ENCODE assay signal across 27 cellular contexts in the genomic region with DNA sequence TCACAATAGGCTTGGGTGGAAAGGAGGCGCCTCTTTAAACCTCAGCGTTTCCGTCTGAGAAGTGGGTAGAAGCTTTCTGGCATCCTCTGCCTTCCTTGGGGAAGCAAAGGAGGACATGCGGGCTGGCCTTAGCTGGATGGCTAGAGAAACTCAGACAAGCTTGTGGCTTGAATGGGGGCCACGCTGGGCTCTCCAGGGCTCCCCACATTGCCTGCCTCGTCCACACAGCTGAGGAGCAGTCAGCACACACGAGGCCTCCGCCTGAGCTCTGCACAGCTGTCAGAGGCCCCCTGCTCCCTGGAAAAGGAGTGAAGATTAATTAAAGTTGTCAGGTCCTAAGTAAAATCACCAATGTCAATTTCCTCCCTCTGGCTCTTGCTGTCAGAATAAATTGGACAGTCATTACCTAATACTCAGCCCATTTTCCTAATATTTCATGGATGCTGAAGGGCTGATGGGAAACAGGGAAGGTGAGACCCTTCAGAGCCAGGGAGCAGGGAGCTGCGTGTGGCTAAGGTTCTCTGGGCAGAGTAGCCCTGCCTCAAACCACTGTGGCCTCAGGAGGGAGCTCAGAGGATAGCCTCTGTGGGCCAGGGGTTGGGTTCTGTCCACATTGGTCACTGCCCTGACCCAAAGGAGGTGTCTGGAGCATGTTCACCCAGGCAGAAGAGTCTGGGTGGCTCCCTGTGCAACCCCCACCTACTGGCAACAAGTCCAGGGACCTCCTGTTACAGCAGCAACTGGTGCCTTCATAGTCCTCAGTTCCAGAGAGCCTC.
"Had no signal": no experiment of that assay in that cellular context is flagged by ENCODE, and none has a peak within 500 bp of the region (broad histone marks: within the 10 kb centered on the region; RNA-seq: fewer than 3 reads in every experiment).

No MANE protein-coding gene starts in this region.

- H3K79me2 ChIP-seq: parathyroid adenoma had no signal

- ATAC-seq: activated T-cell treated with anti-CD3 and anti-CD28 coated beads, Interleukin-2, amount 50 U/mL, for 72 hours; body of pancreas; esophagus mucosa; lower lobe of right lung; mucosa of descending colon; T-helper 17 cell had no signal

- H3K27me3 ChIP-seq: body of pancreas had no signal

- DNase-seq: activated CD4-positive, alpha-beta memory T cell treated with anti-CD3 and anti-CD28 coated beads for 36 hours; activated CD4-positive, alpha-beta T cell treated with anti-CD3 and anti-CD28 coated beads, Interleukin-2, amount 10 ng/mL, durations not matched to agents 24 days and 14 days; activated CD4-positive, CD25-positive, alpha-beta regulatory T cell treated with anti-CD3 and anti-CD28 coated beads, Interleukin-2, amount 50 U/mL, for 72 hours; activated naive CD4-positive, alpha-beta T cell treated with Interleukin-2 at 50 U/mL for 16 hours; activated T-cell treated with anti-CD3 and anti-CD28 coated beads for 4 hours; activated T-cell treated with anti-CD3 and anti-CD28 coated beads, Interleukin-2, amount 50 U/mL, for 72 hours; aorta; body of pancreas; cerebellar nuclear complex; endodermal cell; foreskin fibroblast; head of caudate nucleus; hypothalamus; immature natural killer cell; lower lobe of right lung; mucosa of descending colon; nucleus accumbens; right cardiac atrium; spleen; stimulated activated naive CD4-positive, alpha-beta T cell treated with Interleukin-2 at 50 U/mL for 16 hours; T-helper 17 cell; T1000; trophoblast cell had no signal

- H3K36me3 ChIP-seq: lower lobe of right lung, spleen, thoracic aorta had no signal

- H2AFZ ChIP-seq: parathyroid adenoma had no signal

- H3K9me3 ChIP-seq: body of pancreas, lower lobe of right lung, mucosa of descending colon, thoracic aorta had no signal

- H3K9ac ChIP-seq: parathyroid adenoma had no signal

- H3K4me1 ChIP-seq: body of pancreas, lower lobe of right lung, parathyroid adenoma, spleen had no signal

- H3K27ac ChIP-seq: body of pancreas, lower lobe of right lung, parathyroid adenoma, SK-N-MC, spleen, thoracic aorta had no signal

- H3K4me3 ChIP-seq: body of pancreas, lower lobe of right lung, mucosa of descending colon, SK-N-MC, spleen, thoracic aorta had no signal
